8 cellular contexts compared by ENCODE assay signal in the genomic region with DNA sequence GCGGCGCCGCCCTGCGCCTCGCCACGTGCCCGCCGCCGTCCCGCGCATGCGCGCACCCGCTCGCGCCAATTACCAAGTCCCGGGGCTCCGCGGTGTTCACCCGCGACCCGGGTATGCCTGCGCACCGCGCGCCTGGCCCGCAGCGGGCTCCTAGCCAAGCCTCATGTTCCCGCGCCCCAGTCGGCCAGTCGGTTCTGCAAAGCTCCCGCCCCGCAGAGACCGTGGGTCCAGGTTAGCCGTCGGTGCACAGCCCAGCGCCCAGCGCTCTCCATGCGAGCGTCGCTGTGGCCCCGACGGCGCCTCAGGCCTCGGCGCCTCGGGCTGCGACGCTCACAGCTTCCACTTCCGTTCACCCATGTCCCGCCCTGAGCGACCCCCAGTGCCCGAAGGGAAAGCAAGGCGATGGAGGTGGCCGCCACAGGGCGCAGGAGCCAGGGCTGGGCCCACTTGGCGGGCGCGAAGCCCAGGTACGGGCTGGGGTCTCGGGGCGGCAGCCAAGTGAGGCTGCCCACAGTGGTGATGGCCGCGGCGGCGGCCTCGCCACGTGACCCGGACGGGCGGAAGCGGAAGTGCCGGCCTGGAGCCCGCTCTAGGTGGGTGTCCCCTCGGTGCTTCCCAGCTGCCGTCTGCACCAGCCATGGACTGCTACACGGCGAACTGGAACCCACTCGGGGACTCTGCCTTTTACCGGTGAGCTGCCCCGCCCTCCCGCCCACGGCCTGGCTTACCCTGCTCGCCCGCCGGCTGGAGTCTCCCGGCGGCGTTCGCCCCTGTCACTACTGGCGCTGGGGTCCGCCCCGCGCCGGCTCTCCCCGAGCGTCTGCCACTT. TPM values are rescaled to one million over a fixed set of nuclear protein-coding genes. Genes with fewer than 3 reads are reported as not detected.
DNase-seq lines count a peak whose midpoint lies in the region; TF ChIP-seq lines count a peak whose summit lies in the region.

A gene with protein sequence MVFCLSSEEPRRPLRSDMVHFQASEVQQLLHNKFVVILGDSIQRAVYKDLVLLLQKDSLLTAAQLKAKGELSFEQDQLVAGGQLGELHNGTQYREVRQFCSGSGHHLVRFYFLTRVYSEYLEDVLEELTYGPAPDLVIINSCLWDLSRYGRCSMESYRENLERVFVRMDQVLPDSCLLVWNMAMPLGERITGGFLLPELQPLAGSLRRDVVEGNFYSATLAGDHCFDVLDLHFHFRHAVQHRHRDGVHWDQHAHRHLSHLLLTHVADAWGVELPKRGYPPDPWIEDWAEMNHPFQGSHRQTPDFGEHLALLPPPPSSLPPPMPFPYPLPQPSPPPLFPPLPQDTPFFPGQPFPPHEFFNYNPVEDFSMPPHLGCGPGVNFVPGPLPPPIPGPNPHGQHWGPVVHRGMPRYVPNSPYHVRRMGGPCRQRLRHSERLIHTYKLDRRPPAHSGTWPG (minus strand): TSS at position 518 of the 829 bp plus-strand sequence. CDS start 743 bp downstream, outside the sequence.
A gene (plus strand): TSS at position 608 of the 829 bp plus-strand sequence. CDS start 30 bp downstream, at position 638.

- peak within 1 kb of the TSS; percentile 60 for H3K9ac ChIP-seq in OCI-LY3 (ENCODE audit: low read length)

- H4K20me1 ChIP-seq in OCI-LY3 (ENCODE audit: insufficient read depth, low read length) = no peaks in the 10 kb centered on the region

- H2AFZ ChIP-seq in OCI-LY3 (ENCODE audit: low read depth, low read length) = peak within 1 kb of the TSS; percentile 80

- DNase-seq in COR-L47 (lab: John Stamatoyannopoulos, UW) (peak; percentile 77), GM20000 (ENCODE audit: low spot score) (peak; percentile 99), HT-29 (ENCODE audit: low spot score) (peak; percentile 77), activated T-cell treated with anti-CD3 and anti-CD28 coated beads for 1 hour (ENCODE audit: low read depth) (peak; percentile 74), epithelial cell of prostate (ENCODE audit: low read depth, low spot score) (no peak), mucosa of gallbladder (ENCODE audit: low spot score) (peak; percentile 86)
- peak; percentile 69 to 79 for DNase-seq in stimulated activated CD8-positive, alpha-beta memory T cell treated with anti-CD3 and anti-CD28 coated beads, Interleukin-4, amount 100 ng/mL, for 4 hours (ENCODE audit: low read depth in 2 of 2, low spot score in 1 of 2)

- H3K4me2 ChIP-seq in OCI-LY3 (ENCODE audit: low read length) = peak within 1 kb of the TSS; percentile 94

- peaks cover 8% of the 10 kb centered on the region for H3K36me3 ChIP-seq in OCI-LY3 (replicated peaks; ENCODE audit: low read depth, low read length)

- peak within 1 kb of the TSS; percentile 83 for H3K4me3 ChIP-seq in OCI-LY3 (ENCODE audit: low read length)

- peaks cover 8% of the 10 kb centered on the region for H3K79me2 ChIP-seq in OCI-LY3 (ENCODE audit: low read length)

- H3K9me3 ChIP-seq in OCI-LY3 (ENCODE audit: insufficient read depth, low read length) = no peaks in the 10 kb centered on the region

- H3K27ac ChIP-seq in OCI-LY3 (ENCODE audit: low read length) = peak within 1 kb of the TSS; percentile 36
- peak within 1 kb of the TSS; percentile 54 for H3K27ac ChIP-seq in epithelial cell of prostate

- TF ChIP-seq CTCF in GM20000 (IDR thresholded peaks at IDR 0.05; ENCODE audit: extremely low read depth, missing control alignments) (no peak), OCI-LY3 (IDR thresholded peaks at IDR 0.05; ENCODE audit: low read depth, low read length) (no peak)

- H3K27me3 ChIP-seq in OCI-LY3 (ENCODE audit: low read depth, low read length) = no peaks in the 10 kb centered on the region

- peaks cover 8% of the 10 kb centered on the region for H3K4me1 ChIP-seq in OCI-LY3 (ENCODE audit: low read length)

RNA-seq across cellular contexts. Expression of the first gene that starts in this region (rescaled TPM):
- total RNA-seq in HT-29 (2014; rRNA removed; shearing (Covaris generic)) = 34.4 and 37.6 TPM in 2 replicates
- total RNA-seq in mucosa of gallbladder = 48.8 TPM

RNA-seq across cellular contexts. Expression of the second gene that starts in this region (rescaled TPM):
- total RNA-seq in HT-29 (2014; rRNA removed; shearing (Covaris generic)) = 25.2 and 36.0 TPM in 2 replicates
- total RNA-seq in mucosa of gallbladder = 43.2 TPM
